Comparison of ENCODE assay signal across 1 cellular context in the genomic region with DNA sequence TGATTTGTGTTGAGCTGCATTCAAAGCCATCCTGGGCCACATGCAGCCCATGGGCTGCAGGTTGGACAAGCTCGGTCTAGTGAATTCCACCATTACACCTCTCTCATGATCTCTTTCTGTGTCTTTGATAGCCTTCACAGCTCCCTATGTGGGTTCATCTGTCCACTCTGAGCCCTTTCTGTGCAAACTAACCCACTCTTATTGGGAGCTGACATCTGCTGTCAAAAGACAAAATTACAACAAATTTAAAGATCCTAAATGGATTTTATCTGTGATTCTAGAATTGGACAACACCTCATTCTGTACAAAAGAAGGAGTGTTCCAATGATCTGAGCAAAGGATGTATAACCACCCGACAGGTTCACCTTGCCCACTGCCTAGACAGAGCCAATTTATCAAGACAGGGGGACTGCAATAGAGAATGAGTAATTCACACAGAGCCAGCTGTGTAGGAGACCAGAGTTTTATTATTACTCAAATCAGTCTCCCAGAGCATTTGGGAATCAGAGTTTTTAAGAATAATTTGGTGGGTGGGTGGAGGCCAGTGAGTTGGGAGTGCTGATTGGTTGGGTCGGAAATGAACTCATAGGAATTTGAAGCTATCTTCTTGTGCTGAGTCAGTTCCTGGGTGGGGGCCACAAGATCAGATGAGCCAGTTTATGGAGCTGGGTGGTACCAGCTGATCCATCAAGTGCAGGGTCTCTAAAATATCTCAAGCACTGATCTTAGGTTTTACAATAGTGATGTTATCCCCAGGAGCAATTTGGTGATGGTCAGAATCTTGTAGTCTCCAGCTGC.
TF ChIP-seq lines count a peak whose summit lies in the region.

No MANE protein-coding gene starts in this region.

TF ChIP-seq in HCT116, 20 proteins besides CTCF, POLR2A, EP300 and RAD21 (continued from another document):
- TF ChIP-seq, protein P1, sequence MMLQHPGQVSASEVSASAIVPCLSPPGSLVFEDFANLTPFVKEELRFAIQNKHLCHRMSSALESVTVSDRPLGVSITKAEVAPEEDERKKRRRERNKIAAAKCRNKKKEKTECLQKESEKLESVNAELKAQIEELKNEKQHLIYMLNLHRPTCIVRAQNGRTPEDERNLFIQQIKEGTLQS (IDR thresholded peaks at IDR 0.05), result no peak
- TF ChIP-seq EZH2phosphoT487 (IDR thresholded peaks at IDR 0.05; ENCODE audit: borderline replicate concordance), result no peak
- TF ChIP-seq POLR2AphosphoS5 (IDR thresholded peaks at IDR 0.05; ENCODE audit: low read depth, low read length), result no peak
- TF ChIP-seq TCF7L2 (IDR thresholded peaks at IDR 0.05; ENCODE audit: borderline replicate concordance, extremely low read depth, insufficient read depth, insufficient read length), result no peak
- no peak for TF ChIP-seq EGR1 (IDR thresholded peaks at IDR 0.05; ENCODE audit: low read depth)
- no peak for TF ChIP-seq ZNF274 (IDR thresholded peaks at IDR 0.05; ENCODE audit: low read depth, low read length)
